Comparison of ENCODE assay signal across 9 cellular contexts in genomic region chr2:66569321-66569851, GRCh38.
DNase-seq lines count a peak whose midpoint lies in the region; ATAC-seq, FAIRE-seq and TF ChIP-seq lines count a peak whose summit lies in the region.
"Had no signal": no experiment of that assay in that cellular context is flagged by ENCODE, and none has a peak within 500 bp of the region (broad histone marks: within the 10 kb centered on the region; RNA-seq: fewer than 3 reads in every experiment).

No MANE protein-coding gene starts in this region.

- no peak overlapping the region for H3K4me3 ChIP-seq in astrocyte of the spinal cord (ENCODE audit: low read depth, low read length)

- no peak for ATAC-seq in left ventricle myocardium superior

- no peaks in the 10 kb centered on the region for H3K9me3 Mint-ChIP-seq in nephron

- TF ChIP-seq CTCF in astrocyte of the spinal cord (IDR thresholded peaks at IDR 0.05; ENCODE audit: low read depth, low read length) (no peak), nephron (IDR thresholded peaks at IDR 0.05; ENCODE audit: unreplicated experiment in 3 of 3) (no peak)

- in situ Hi-C loops in astrocyte of the spinal cord (cut with HindIII; ENCODE audit: low sequenced_read_pairs): loop anchor here (25.0 kb wide), 1 partner anchor 132 kb away; the partner anchor contains the start of gene MEIS1

- H3K27ac Mint-ChIP-seq in nephron: peak overlapping the region; percentile 68 to 93 (median 86)

- peaks cover 10% of the 10 kb centered on the region for H3K27me3 Mint-ChIP-seq in nephron (ENCODE audit: low read depth)

- FAIRE-seq in urothelium cell line (lab: Jason Lieb, UNC): no peak

- intact Hi-C loops in left ventricle myocardium superior (cut with micrococcal nuclease): no loop called here

- H3K4me1 Mint-ChIP-seq in nephron: peaks cover 90% of the 10 kb centered on the region

- peaks cover 40% of the 10 kb centered on the region for H3K36me3 Mint-ChIP-seq in nephron (ENCODE audit: low read depth)

- DNase-seq in ELR (ENCODE audit: low read depth) (peak; percentile 47), NCI-H128 (lab: John Stamatoyannopoulos, UW; ENCODE audit: unreplicated experiment) (peak; percentile 28), astrocyte of the spinal cord (ENCODE audit: low read depth, low spot score) (peak; percentile 69), urothelium cell line (ENCODE audit: low spot score) (no peak), T-helper 1 cell (no peak), left ventricle myocardium superior (no peak)
- DNase-seq in activated T-cell treated with anti-CD3 and anti-CD28 coated beads, Interleukin-2, amount 50 U/mL, for 1 hour: no peak
- DNase-seq: activated naive CD4-positive, alpha-beta T cell treated with anti-CD3 and anti-CD28 coated beads, Interleukin-2, amount 50 U/mL, for 16 hours had no signal

- peak overlapping the region; percentile 6 to 27 (median 20) for H3K4me3 Mint-ChIP-seq in nephron

Comparison
In these comparisons a context has a peak if more than half of its experiments do, and no peak if none do; other contexts are left out.
1. DNase-seq: peak in ELR (single experiment), NCI-H128 (single experiment) and astrocyte of the spinal cord (single experiment); none in urothelium cell line (single experiment), T-helper 1 cell (0 of 5), left ventricle myocardium superior (single experiment) and activated T-cell treated with anti-CD3 and anti-CD28 coated beads, Interleukin-2, amount 50 U/mL, for 1 hour (single experiment).